ENCODE assay signal across 8 cellular contexts in the genomic region with DNA sequence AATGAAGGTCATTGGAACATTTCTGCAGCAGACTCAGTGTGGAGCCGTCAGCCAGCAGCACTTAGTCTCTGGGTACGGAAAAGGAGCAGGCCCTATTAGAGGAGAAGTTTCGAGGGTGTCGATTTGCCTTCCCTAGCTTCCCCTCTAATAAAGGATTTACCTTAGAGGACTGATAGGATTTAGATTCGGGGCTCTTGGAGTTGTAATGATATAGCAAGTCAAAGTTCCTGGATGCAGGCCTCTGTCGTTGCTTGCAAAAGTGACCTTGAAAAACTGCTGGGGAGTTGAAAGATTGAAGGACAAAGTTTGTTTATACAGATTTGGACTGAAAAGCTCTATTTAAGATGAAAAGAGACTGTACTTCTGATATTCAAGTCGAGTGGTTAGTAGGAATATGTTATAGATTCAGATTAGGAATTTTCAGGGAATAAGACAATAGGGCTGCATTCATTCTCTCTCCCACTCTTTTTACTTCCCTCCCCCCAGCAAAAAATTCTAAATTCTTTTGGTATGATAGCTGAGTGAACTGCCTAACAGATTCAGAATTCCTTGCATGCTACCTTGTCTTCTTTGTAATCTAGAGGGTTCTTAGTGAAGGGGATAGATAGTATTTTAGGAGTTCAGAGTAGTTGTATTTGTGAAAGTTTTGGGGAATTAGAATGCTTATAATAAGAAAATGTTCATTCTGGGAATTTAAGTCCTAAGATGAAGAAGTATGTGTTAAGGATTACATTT. TPM values are rescaled to one million over a fixed set of nuclear protein-coding genes. Genes with fewer than 3 reads are reported as not detected.
DNase-seq lines count a peak whose midpoint lies in the region; ATAC-seq and TF ChIP-seq lines count a peak whose summit lies in the region.

No MANE protein-coding gene starts in this region.

- no peaks in the 10 kb centered on the region for H3K9me3 Mint-ChIP-seq in CD4-positive, alpha-beta T cell
- no peaks in the 10 kb centered on the region for H3K9me3 Mint-ChIP-seq in neural progenitor cell

- H3K36me3 Mint-ChIP-seq in CD4-positive, alpha-beta T cell (ENCODE audit: low read depth) = peaks cover 17% of the 10 kb centered on the region
- peaks cover 9% of the 10 kb centered on the region for H3K36me3 Mint-ChIP-seq in neural progenitor cell

- POLR2A ChIA-PET in CD4-positive, alpha-beta T cell (lab: Charles Lee) = interaction anchor here (1.4 to 15.8 kb wide), 2 partner anchors 9 to 19 kb away, joined by 3 to 174 read pairs; a partner anchor contains a TSS

- H3K4me2 ChIP-seq in neural progenitor cell = peak overlapping the region; percentile 97

- H3K27me3 ChIP-seq in CD4-positive, alpha-beta T cell (ENCODE audit: control insufficient read depth, insufficient read depth, low read length) = no peaks in the 10 kb centered on the region
- no peaks in the 10 kb centered on the region for H3K27me3 ChIP-seq in esophagus (ENCODE audit: control insufficient read depth in 1 of 2, insufficient read depth in 2 of 2, low read length in 2 of 2)
- no peaks in the 10 kb centered on the region for H3K27me3 ChIP-seq in neural progenitor cell

- H3K27ac Mint-ChIP-seq in CD4-positive, alpha-beta T cell = peak overlapping the region; percentile 87
- peak overlapping the region; percentile 100 for H3K27ac Mint-ChIP-seq in neural progenitor cell

- H3K36me3 ChIP-seq in esophagus (ENCODE audit: control insufficient read depth in 2 of 2, insufficient read depth in 2 of 2, low read length in 1 of 2) (no peaks in the 10 kb centered on the region), neural progenitor cell (no peaks in the 10 kb centered on the region)

- peaks cover 94% of the 10 kb centered on the region for H3K79me2 ChIP-seq in neural progenitor cell (ENCODE audit: low read depth)

- H3K9me3 ChIP-seq in CD4-positive, alpha-beta T cell (ENCODE audit: control insufficient read depth, low read length) = no peaks in the 10 kb centered on the region
- H3K9me3 ChIP-seq in esophagus (ENCODE audit: control insufficient read depth in 2 of 2, insufficient read depth in 1 of 2, low read depth in 1 of 2, low read length in 1 of 2) (no peaks in the 10 kb centered on the region), neural progenitor cell (ENCODE audit: low read depth) (no peaks in the 10 kb centered on the region)

- intact Hi-C loops in CD4-positive, alpha-beta T cell (cut with DNase I, micrococcal nuclease) = no loop called here

- no peaks in the 10 kb centered on the region for H3K27me3 Mint-ChIP-seq in CD4-positive, alpha-beta T cell
- no peaks in the 10 kb centered on the region for H3K27me3 Mint-ChIP-seq in neural progenitor cell (ENCODE audit: insufficient read depth, low read depth)

- H3K4me3 Mint-ChIP-seq in CD4-positive, alpha-beta T cell = peak overlapping the region; percentile 93
- H3K4me3 Mint-ChIP-seq in neural progenitor cell = peak overlapping the region; percentile 99

- no peak for ATAC-seq in CD4-positive, alpha-beta T cell (ENCODE audit: poor library complexity)
- ATAC-seq in HG03045 (IDR thresholded peaks at IDR 0.05; ENCODE audit: unreplicated experiment) (no peak), esophagus mucosa (no peak), GM18520 (IDR thresholded peaks at IDR 0.05; ENCODE audit: unreplicated experiment) (no peak)

- H3K4me3 ChIP-seq in esophagus (ENCODE audit: low read depth in 1 of 2, low read length in 2 of 2) (peak overlapping the region in 1 of 2 donors; percentile 8), neural progenitor cell (peak overlapping the region; percentile 75)

- CTCF ChIA-PET in CD4-positive, alpha-beta T cell (lab: Charles Lee) = interaction anchor here (0.6 to 1.6 kb wide), 2 partner anchors 8 to 63 kb away, joined by 3 to 4 read pairs; no protein-coding TSS in a partner anchor

- H3K27ac ChIP-seq in CD4-positive, alpha-beta T cell (ENCODE audit: low read depth, low read length) = no peak overlapping the region
- H3K27ac ChIP-seq in esophagus (ENCODE audit: low read depth in 2 of 2, low read length in 1 of 2) (peak overlapping the region; percentile 54 to 57), neural progenitor cell (no peak overlapping the region)

- no peaks in the 10 kb centered on the region for H3F3A ChIP-seq in neural progenitor cell (ENCODE audit: low read depth)

- peaks cover 73% of the 10 kb centered on the region for H3K4me1 Mint-ChIP-seq in CD4-positive, alpha-beta T cell (ENCODE audit: low read depth)
- peaks cover 32% of the 10 kb centered on the region for H3K4me1 Mint-ChIP-seq in neural progenitor cell

- no peak overlapping the region for H2AFZ ChIP-seq in neural progenitor cell (replicated peaks)

- peaks cover 17% of the 10 kb centered on the region for H4K20me1 ChIP-seq in neural progenitor cell (ENCODE audit: low read depth)

- no peak for TF ChIP-seq CTCF in CD4-positive, alpha-beta T cell (IDR thresholded peaks at IDR 0.05)
- no peak for TF ChIP-seq CTCF in neural progenitor cell (IDR thresholded peaks at IDR 0.05)

- peak overlapping the region; percentile 81 for H3K9ac ChIP-seq in neural progenitor cell

- DNase-seq in CD4-positive, alpha-beta T cell = no peak
- DNase-seq in OCI-M1 (lab: John Stamatoyannopoulos, UW) (peak; percentile 40), neural progenitor cell (ENCODE audit: low spot score) (peak; percentile 31), NCI-H2107 (lab: John Stamatoyannopoulos, UW) (no peak)

- H3K4me1 ChIP-seq in esophagus (ENCODE audit: control insufficient read depth in 2 of 2, insufficient read depth in 2 of 2, low read length in 1 of 2) (no peaks in the 10 kb centered on the region), neural progenitor cell (peaks cover 17% of the 10 kb centered on the region)

- WGBS in esophagus, 2 donors = 16 to 17% methylated on average over 7 of the region's 7 CpGs

RNA-seq across cellular contexts. Expression of a gene that starts 19.2 kb away (rescaled TPM):
- total RNA-seq in CD4-positive, alpha-beta T cell = 10 to 100 TPM; 28.6 to 35.2 TPM
- 10 to 100 TPM; 24.8 to 37.2 TPM for polyA plus RNA-seq in esophagus
- total RNA-seq in neural progenitor cell (ENCODE audit: low replicate concordance) (38.0 and 61.3 TPM in 2 replicates), esophagus mucosa (40.8 TPM)

RNA-seq across cellular contexts. Expression of a gene that starts 45.3 kb away (rescaled TPM):
- 1 to 10 TPM in 1 of 2 experiments, under 1 TPM in 1; 0.99 to 1.1 TPM for total RNA-seq in CD4-positive, alpha-beta T cell
- under 1 TPM; 0.35 to 0.56 TPM for polyA plus RNA-seq in esophagus
- total RNA-seq in neural progenitor cell (ENCODE audit: low replicate concordance) (17.2 and 27.1 TPM in 2 replicates), esophagus mucosa (2.2 TPM)

Comparison
In these comparisons a context has a peak if more than half of its experiments do, and no peak if none do; other contexts are left out.
1. DNase-seq: peak in OCI-M1 (single experiment) and neural progenitor cell (single experiment); none in CD4-positive, alpha-beta T cell (0 of 10) and NCI-H2107 (single experiment).
2. H3K27ac ChIP-seq: peak in esophagus (2 of 2); none in CD4-positive, alpha-beta T cell (single experiment) and neural progenitor cell (single experiment).